In genomic region chr7:130940326-130940725, GRCh38 we compare ENCODE assay signal across 10 cellular contexts.
DNase-seq lines count a peak whose midpoint lies in the region; ATAC-seq and TF ChIP-seq lines count a peak whose summit lies in the region.
"Had no signal": no experiment of that assay in that cellular context is flagged by ENCODE, and none has a peak within 500 bp of the region (broad histone marks: within the 10 kb centered on the region; RNA-seq: fewer than 3 reads in every experiment).

No MANE protein-coding gene starts in this region.

- H3K9me3 Mint-ChIP-seq in T-helper 2 cell treated with Interferon-gamma antibody and Interleukin-4, amounts not matched to agents 5 μg/mL and 100 μg/mL, for 36 hours: no peaks in the 10 kb centered on the region
- H3K9me3 Mint-ChIP-seq in activated T-helper 1 cell treated with anti-CD3 and anti-CD28 coated beads, Interleukin-12 subunit alpha, Interleukin-12 subunit beta, Interleukin-2, Interleukin-4 antibody, amounts not matched to agents 30 ng/mL and 10 ng/mL and 1 ng/mL, durations not matched to agents 14 hours and 24 hours and 36 hours: no peaks in the 10 kb centered on the region
- H3K9me3 Mint-ChIP-seq in stimulated activated memory B cell treated with anti-CD40 and anti-IgM and Interleukin-4, amounts not matched to agents 10 μg/mL and 1 μg/mL and 100 μg/mL, for 72 hours: no peaks in the 10 kb centered on the region
- no peaks in the 10 kb centered on the region for H3K9me3 Mint-ChIP-seq in progenitor cell of endocrine pancreas (ENCODE audit: low read depth)

- intact Hi-C loops in activated T-helper 1 cell treated with anti-CD3 and anti-CD28 coated beads, Interleukin-12 subunit alpha, Interleukin-12 subunit beta, Interleukin-2, Interleukin-4 antibody, amounts not matched to agents 30 ng/mL and 10 ng/mL and 1 ng/mL, durations not matched to agents 14 hours and 24 hours and 36 hours (cut with micrococcal nuclease): loop anchor here (10.0 kb wide), 1 partner anchor 46 kb away; no protein-coding TSS in a partner anchor

- ATAC-seq in stimulated activated memory B cell treated with anti-CD40 and anti-IgM and Interleukin-4, amounts not matched to agents 10 μg/mL and 1 μg/mL and 100 μg/mL, for 72 hours: no peak

- H3K4me1 Mint-ChIP-seq in T-helper 2 cell treated with Interferon-gamma antibody and Interleukin-4, amounts not matched to agents 5 μg/mL and 100 μg/mL, for 36 hours (ENCODE audit: low read depth): peaks cover 82% of the 10 kb centered on the region
- H3K4me1 Mint-ChIP-seq in activated T-helper 1 cell treated with anti-CD3 and anti-CD28 coated beads, Interleukin-12 subunit alpha, Interleukin-12 subunit beta, Interleukin-2, Interleukin-4 antibody, amounts not matched to agents 30 ng/mL and 10 ng/mL and 1 ng/mL, durations not matched to agents 14 hours and 24 hours and 36 hours (ENCODE audit: low read depth): peaks cover 94% of the 10 kb centered on the region
- H3K4me1 Mint-ChIP-seq in stimulated activated memory B cell treated with anti-CD40 and anti-IgM and Interleukin-4, amounts not matched to agents 10 μg/mL and 1 μg/mL and 100 μg/mL, for 72 hours: peaks cover 81% of the 10 kb centered on the region
- H3K4me1 Mint-ChIP-seq in progenitor cell of endocrine pancreas (ENCODE audit: low read depth): peaks cover 11% of the 10 kb centered on the region

- no peaks in the 10 kb centered on the region for H3K27me3 Mint-ChIP-seq in T-helper 2 cell treated with Interferon-gamma antibody and Interleukin-4, amounts not matched to agents 5 μg/mL and 100 μg/mL, for 36 hours (ENCODE audit: low read depth)
- H3K27me3 Mint-ChIP-seq in activated T-helper 1 cell treated with anti-CD3 and anti-CD28 coated beads, Interleukin-12 subunit alpha, Interleukin-12 subunit beta, Interleukin-2, Interleukin-4 antibody, amounts not matched to agents 30 ng/mL and 10 ng/mL and 1 ng/mL, durations not matched to agents 14 hours and 24 hours and 36 hours (ENCODE audit: insufficient read depth): no peaks in the 10 kb centered on the region
- H3K27me3 Mint-ChIP-seq in stimulated activated memory B cell treated with anti-CD40 and anti-IgM and Interleukin-4, amounts not matched to agents 10 μg/mL and 1 μg/mL and 100 μg/mL, for 72 hours: no peaks in the 10 kb centered on the region
- no peaks in the 10 kb centered on the region for H3K27me3 Mint-ChIP-seq in progenitor cell of endocrine pancreas

- H3K36me3 Mint-ChIP-seq in T-helper 2 cell treated with Interferon-gamma antibody and Interleukin-4, amounts not matched to agents 5 μg/mL and 100 μg/mL, for 36 hours (ENCODE audit: low read depth): peaks cover 82% of the 10 kb centered on the region
- H3K36me3 Mint-ChIP-seq in activated T-helper 1 cell treated with anti-CD3 and anti-CD28 coated beads, Interleukin-12 subunit alpha, Interleukin-12 subunit beta, Interleukin-2, Interleukin-4 antibody, amounts not matched to agents 30 ng/mL and 10 ng/mL and 1 ng/mL, durations not matched to agents 14 hours and 24 hours and 36 hours (ENCODE audit: low read depth): peaks cover 61% of the 10 kb centered on the region
- H3K36me3 Mint-ChIP-seq in stimulated activated memory B cell treated with anti-CD40 and anti-IgM and Interleukin-4, amounts not matched to agents 10 μg/mL and 1 μg/mL and 100 μg/mL, for 72 hours: peaks cover 58% of the 10 kb centered on the region
- no peaks in the 10 kb centered on the region for H3K36me3 Mint-ChIP-seq in progenitor cell of endocrine pancreas (ENCODE audit: insufficient read depth)

- H3K4me3 Mint-ChIP-seq in T-helper 2 cell treated with Interferon-gamma antibody and Interleukin-4, amounts not matched to agents 5 μg/mL and 100 μg/mL, for 36 hours: peak overlapping the region; percentile 70
- H3K4me3 Mint-ChIP-seq in activated T-helper 1 cell treated with anti-CD3 and anti-CD28 coated beads, Interleukin-12 subunit alpha, Interleukin-12 subunit beta, Interleukin-2, Interleukin-4 antibody, amounts not matched to agents 30 ng/mL and 10 ng/mL and 1 ng/mL, durations not matched to agents 14 hours and 24 hours and 36 hours: peak overlapping the region; percentile 55
- peak overlapping the region; percentile 65 for H3K4me3 Mint-ChIP-seq in stimulated activated memory B cell treated with anti-CD40 and anti-IgM and Interleukin-4, amounts not matched to agents 10 μg/mL and 1 μg/mL and 100 μg/mL, for 72 hours
- no peak overlapping the region for H3K4me3 Mint-ChIP-seq in progenitor cell of endocrine pancreas (ENCODE audit: low read depth)

- peak overlapping the region; percentile 61 for H3K4me3 ChIP-seq in fibroblast of villous mesenchyme (ENCODE audit: low read depth, low read length)

- H3K27ac Mint-ChIP-seq in T-helper 2 cell treated with Interferon-gamma antibody and Interleukin-4, amounts not matched to agents 5 μg/mL and 100 μg/mL, for 36 hours: peak overlapping the region; percentile 88
- peak overlapping the region; percentile 82 for H3K27ac Mint-ChIP-seq in activated T-helper 1 cell treated with anti-CD3 and anti-CD28 coated beads, Interleukin-12 subunit alpha, Interleukin-12 subunit beta, Interleukin-2, Interleukin-4 antibody, amounts not matched to agents 30 ng/mL and 10 ng/mL and 1 ng/mL, durations not matched to agents 14 hours and 24 hours and 36 hours
- peak overlapping the region; percentile 84 for H3K27ac Mint-ChIP-seq in stimulated activated memory B cell treated with anti-CD40 and anti-IgM and Interleukin-4, amounts not matched to agents 10 μg/mL and 1 μg/mL and 100 μg/mL, for 72 hours
- no peak overlapping the region for H3K27ac Mint-ChIP-seq in progenitor cell of endocrine pancreas

- in situ Hi-C loops in ACHN (cut with HindIII; ENCODE audit: low pct_ligation_motif_present, low pct_unique_long_range_greater_than_20kb, low sequenced_read_pairs): no loop called here

- TF ChIP-seq CTCF in fibroblast of villous mesenchyme (IDR thresholded peaks at IDR 0.05; ENCODE audit: insufficient read depth, low read depth, low read length) (no peak), progenitor cell of endocrine pancreas (IDR thresholded peaks at IDR 0.05; ENCODE audit: unreplicated experiment) (no peak)

- no peak for DNase-seq in T-helper 2 cell treated with Interferon-gamma antibody and Interleukin-4, amounts not matched to agents 5 μg/mL and 100 μg/mL, for 36 hours (ENCODE audit: low spot score)
- DNase-seq in T-helper 2 cell: no peak
- DNase-seq in activated T-helper 1 cell treated with anti-CD3 and anti-CD28 coated beads, Interleukin-12 subunit alpha, Interleukin-12 subunit beta, Interleukin-2, Interleukin-4 antibody, amounts not matched to agents 30 ng/mL and 10 ng/mL and 1 ng/mL, durations not matched to agents 14 hours and 24 hours and 36 hours (ENCODE audit: low spot score): no peak
- DNase-seq in fibroblast of villous mesenchyme (ENCODE audit: low read depth): no peak
- DNase-seq in ACHN: no peak
- DNase-seq in progenitor cell of endocrine pancreas (ENCODE audit: low spot score, unreplicated experiment): no peak
- DNase-seq in LoVo (ENCODE audit: low spot score): no peak
- DNase-seq: activated effector memory CD4-positive, alpha-beta T cell treated with Interleukin-2 at 50 U/mL for 16 hours; Karpas-422 had no signal
